In genomic region chr1:209158851-209159250, GRCh38 we compare ENCODE assay signal across 4 cellular contexts.
TF ChIP-seq lines count a peak whose summit lies in the region.

No MANE protein-coding gene starts in this region.

TF ChIP-seq in GM23338, 12 proteins besides CTCF, POLR2A, EP300 and RAD21:
- TF ChIP-seq STAT1 (IDR thresholded peaks at IDR 0.05; ENCODE audit: unreplicated experiment), result no peak
- TF ChIP-seq EZH2 (IDR thresholded peaks at IDR 0.05; ENCODE audit: low read depth, unreplicated experiment), result no peak
- TF ChIP-seq JUNB (IDR thresholded peaks at IDR 0.05; ENCODE audit: unreplicated experiment), result no peak
- no peak for TF ChIP-seq EZH2phosphoT487 (IDR thresholded peaks at IDR 0.05; ENCODE audit: unreplicated experiment)
- no peak for TF ChIP-seq POLR2AphosphoS5 (IDR thresholded peaks at IDR 0.05; ENCODE audit: low read depth)
- TF ChIP-seq ZNF331 (CRISPR knock-in tag; IDR thresholded peaks at IDR 0.05; ENCODE audit: low read depth), result no peak

TF ChIP-seq in WTC11, 78 proteins besides CTCF, POLR2A, EP300 and RAD21 (continues in another document):
- TF ChIP-seq KAT7 (CRISPR knock-in tag; IDR thresholded peaks at IDR 0.05; ENCODE audit: borderline replicate concordance) (no peak), NFYB (CRISPR knock-in tag; conservative IDR thresholded peaks at IDR 0.05; ENCODE audit: low read depth) (no peak), ZNF416 (CRISPR knock-in tag; IDR thresholded peaks at IDR 0.05) (no peak), FOXP1 (CRISPR knock-in tag; IDR thresholded peaks at IDR 0.05; ENCODE audit: borderline replicate concordance) (no peak), FOXJ3 (CRISPR knock-in tag; IDR thresholded peaks at IDR 0.05; ENCODE audit: borderline replicate concordance) (no peak), SP1 (CRISPR knock-in tag; conservative IDR thresholded peaks at IDR 0.05) (no peak), STAT6 (CRISPR knock-in tag; conservative IDR thresholded peaks at IDR 0.05; ENCODE audit: low read depth) (no peak), ZNF138 (CRISPR knock-in tag; conservative IDR thresholded peaks at IDR 0.05) (no peak), NR1H2 (CRISPR knock-in tag; IDR thresholded peaks at IDR 0.05) (no peak), ATF2 (CRISPR knock-in tag; IDR thresholded peaks at IDR 0.05; ENCODE audit: borderline replicate concordance, low read depth) (no peak), IRF1 (CRISPR knock-in tag; IDR thresholded peaks at IDR 0.05) (no peak), MYBL2 (CRISPR knock-in tag; IDR thresholded peaks at IDR 0.05) (no peak)
- TF ChIP-seq, protein P1, sequence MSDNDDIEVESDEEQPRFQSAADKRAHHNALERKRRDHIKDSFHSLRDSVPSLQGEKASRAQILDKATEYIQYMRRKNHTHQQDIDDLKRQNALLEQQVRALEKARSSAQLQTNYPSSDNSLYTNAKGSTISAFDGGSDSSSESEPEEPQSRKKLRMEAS (CRISPR knock-in tag; IDR thresholded peaks at IDR 0.05), result no peak

TF ChIP-seq in neural cell, 6 proteins besides CTCF, POLR2A, EP300 and RAD21:
- no peak for TF ChIP-seq TAF1 (IDR thresholded peaks at IDR 0.05; ENCODE audit: low read depth)
- no peak for TF ChIP-seq SMC3 (conservative IDR thresholded peaks at IDR 0.05; ENCODE audit: poor library complexity)

TF ChIP-seq in HepG2, 621 proteins besides CTCF, POLR2A, EP300 and RAD21:
- TF ChIP-seq TRIM24 (CRISPR knock-in tag; IDR thresholded peaks at IDR 0.05) (no peak), ZNF883 (CRISPR knock-in tag; IDR thresholded peaks at IDR 0.05; ENCODE audit: not compliant biosample characterization) (no peak), ZNF569 (CRISPR knock-in tag; IDR thresholded peaks at IDR 0.05; ENCODE audit: borderline replicate concordance) (no peak), ESRRA (CRISPR knock-in tag; IDR thresholded peaks at IDR 0.05; ENCODE audit: low read depth) (no peak), ZNF619 (CRISPR knock-in tag; IDR thresholded peaks at IDR 0.05) (no peak), NR1H2 (CRISPR knock-in tag; IDR thresholded peaks at IDR 0.05; ENCODE audit: borderline replicate concordance, low read depth) (no peak), ZNF263 (CRISPR knock-in tag; IDR thresholded peaks at IDR 0.05) (no peak), NFAT5 (CRISPR knock-in tag; IDR thresholded peaks at IDR 0.05) (no peak)
